In genomic region chr9:129414377-129415021, GRCh38 we compare ENCODE assay signal across 8 cellular contexts.
DNase-seq lines count a peak whose midpoint lies in the region; ATAC-seq and TF ChIP-seq lines count a peak whose summit lies in the region.

No MANE protein-coding gene starts in this region.

- H3K4me3 ChIP-seq in CD4-positive, alpha-beta memory T cell (ENCODE audit: low read length in 2 of 2) = peak overlapping the region; percentile 29 to 53
- H3K4me3 ChIP-seq in heart left ventricle = peak overlapping the region in 11 of 12 donors; percentile 22 to 71 (median 60)

- H3K4me1 ChIP-seq in CD4-positive, alpha-beta memory T cell (ENCODE audit: insufficient read depth, low read length) = peaks cover 27% of the 10 kb centered on the region
- peaks cover 4 to 49% (median 32%) of the 10 kb centered on the region in 12 donors for H3K4me1 ChIP-seq in heart left ventricle

- no peaks in the 10 kb centered on the region for H3K27me3 ChIP-seq in CD4-positive, alpha-beta memory T cell (ENCODE audit: insufficient read depth, low read length)
- H3K27me3 ChIP-seq in heart left ventricle = no peaks in the 10 kb centered on the region

- no peaks in the 10 kb centered on the region for H3K27me3 Mint-ChIP-seq in CD4-positive, alpha-beta memory T cell
- no peaks in the 10 kb centered on the region for H3K27me3 Mint-ChIP-seq in activated naive CD8-positive, alpha-beta T cell

- TF ChIP-seq CTCF in heart left ventricle (IDR thresholded peaks at IDR 0.05) = no peak
- no peak for TF ChIP-seq CTCF in GM13977 (IDR thresholded peaks at IDR 0.05; ENCODE audit: extremely low read depth, insufficient read depth, missing control alignments)

- in situ Hi-C loops in GM13977 (cut with MboI; ENCODE audit: low pct_unique_long_range_greater_than_20kb, low sequenced_read_pairs, unreplicated experiment) = no loop called here

- peaks cover 0 to 8% (median 3%) of the 10 kb centered on the region in 8 donors for H3K9me3 Mint-ChIP-seq in CD4-positive, alpha-beta memory T cell
- H3K9me3 Mint-ChIP-seq in activated naive CD8-positive, alpha-beta T cell (ENCODE audit: low read depth) = no peaks in the 10 kb centered on the region

- no peaks in the 10 kb centered on the region for H3K36me3 ChIP-seq in CD4-positive, alpha-beta memory T cell (ENCODE audit: insufficient read depth, low read length)
- H3K36me3 ChIP-seq in heart left ventricle = no peaks in the 10 kb centered on the region

- H3K36me3 Mint-ChIP-seq in CD4-positive, alpha-beta memory T cell = peaks cover 4 to 9% of the 10 kb centered on the region in 2 donors
- H3K36me3 Mint-ChIP-seq in activated naive CD8-positive, alpha-beta T cell = peaks cover 3% of the 10 kb centered on the region

- CTCF ChIA-PET in CD4-positive, alpha-beta memory T cell (lab: Charles Lee; ENCODE audit: partially characterized antibody) = no interaction called here

- peak in 4 of 5 donors; percentile 46 to 66 (median 52) for DNase-seq in CD4-positive, alpha-beta memory T cell
- peak; percentile 34 for DNase-seq in NAMALWA (ENCODE audit: low spot score)
- peak in 4 of 5 donors; percentile 43 to 74 (median 54) for DNase-seq in heart left ventricle
- DNase-seq in renal cortical epithelial cell (ENCODE audit: low read depth) = peak; percentile 23
- no peak for DNase-seq in NCI-H446 treated with DMSO at 0.1 percent for 48 hours (lab: John Stamatoyannopoulos, UW)
- DNase-seq in GM13977 (ENCODE audit: low spot score) = no peak
- no peak for DNase-seq in NCI-H510A (lab: John Stamatoyannopoulos, UW)

- H3K27ac ChIP-seq in CD4-positive, alpha-beta memory T cell (ENCODE audit: low read depth, low read length) = peak overlapping the region; percentile 97
- peak overlapping the region; percentile 94 to 100 (median 100) for H3K27ac ChIP-seq in heart left ventricle

- no peak for TF ChIP-seq POLR2A in heart left ventricle (IDR thresholded peaks at IDR 0.05)

- peak overlapping the region; percentile 80 to 87 (median 84) for H3K4me3 Mint-ChIP-seq in CD4-positive, alpha-beta memory T cell
- H3K4me3 Mint-ChIP-seq in activated naive CD8-positive, alpha-beta T cell = peak overlapping the region; percentile 87

- 44 to 63% (median 47%) methylated on average over 31 to 32 of the region's 32 CpGs for WGBS in heart left ventricle, 4 donors

- POLR2A ChIA-PET in CD4-positive, alpha-beta memory T cell (lab: Charles Lee; ENCODE audit: partially characterized antibody) = interaction anchor here (0.6 to 6.3 kb wide), 11 partner anchors 11 to 240 kb away, joined by 3 to 67 read pairs (median 4); no protein-coding TSS in a partner anchor

- peak overlapping the region; percentile 96 to 98 (median 97) for H3K27ac Mint-ChIP-seq in CD4-positive, alpha-beta memory T cell
- H3K27ac Mint-ChIP-seq in activated naive CD8-positive, alpha-beta T cell = peak overlapping the region; percentile 95

- intact Hi-C loops in CD4-positive, alpha-beta memory T cell (cut with micrococcal nuclease) = no loop called here
- intact Hi-C loops in heart left ventricle (cut with DNase I) = loop anchor here in 8 of 10 donors (2.0 to 10.0 kb wide), 14 partner anchors 38 to 240 kb away; partner anchors contain the start of gene IER5L (in 4 of the 8)

- peaks cover 16 to 34% (median 26%) of the 10 kb centered on the region in 4 donors for H3K4me1 Mint-ChIP-seq in CD4-positive, alpha-beta memory T cell
- peaks cover 24% of the 10 kb centered on the region for H3K4me1 Mint-ChIP-seq in activated naive CD8-positive, alpha-beta T cell (ENCODE audit: low read depth)

- ATAC-seq in heart left ventricle = peak in 2 of 4 donors; percentile 1 to 3

- H3K9me3 ChIP-seq in CD4-positive, alpha-beta memory T cell (ENCODE audit: control insufficient read depth in 1 of 2, low read length in 2 of 2) = no peaks in the 10 kb centered on the region
- peaks cover 0 to 2% (median 0%) of the 10 kb centered on the region in 12 donors for H3K9me3 ChIP-seq in heart left ventricle

Comparison
In these comparisons a context has a peak if more than half of its experiments do, and no peak if none do; other contexts are left out.
1. DNase-seq: peak in CD4-positive, alpha-beta memory T cell (4 of 5), NAMALWA (single experiment), heart left ventricle (4 of 5) and renal cortical epithelial cell (single experiment); none in NCI-H446 treated with DMSO at 0.1 percent for 48 hours (single experiment), GM13977 (single experiment) and NCI-H510A (single experiment).